ENCODE assay signal across 2 cellular contexts in the genomic region with DNA sequence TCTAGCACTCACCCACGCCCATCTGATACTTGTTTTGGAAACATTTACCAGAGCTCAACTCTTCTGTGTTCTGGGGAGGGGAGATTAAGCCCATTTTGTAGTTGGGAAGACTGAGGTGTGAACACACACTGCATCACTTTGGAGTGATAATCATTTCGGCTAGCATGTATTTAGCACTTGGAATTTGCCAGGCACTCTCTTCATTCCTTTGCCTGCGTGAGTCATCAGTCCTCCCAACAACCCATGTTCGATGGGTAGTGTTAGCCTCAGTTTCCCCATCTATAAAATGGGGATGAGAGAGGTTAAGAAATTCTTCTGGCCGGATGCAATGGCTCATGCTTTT.
TF ChIP-seq lines count a peak whose summit lies in the region.

No MANE protein-coding gene starts in this region.

TF ChIP-seq in SK-N-SH, 30 proteins besides CTCF, POLR2A, EP300 and RAD21 (continued from another document):
- TF ChIP-seq TCF12 (IDR thresholded peaks at IDR 0.05) = no peak
- no peak for TF ChIP-seq SMC3 (IDR thresholded peaks at IDR 0.05; ENCODE audit: low read depth, low read length)
- TF ChIP-seq, protein P1, sequence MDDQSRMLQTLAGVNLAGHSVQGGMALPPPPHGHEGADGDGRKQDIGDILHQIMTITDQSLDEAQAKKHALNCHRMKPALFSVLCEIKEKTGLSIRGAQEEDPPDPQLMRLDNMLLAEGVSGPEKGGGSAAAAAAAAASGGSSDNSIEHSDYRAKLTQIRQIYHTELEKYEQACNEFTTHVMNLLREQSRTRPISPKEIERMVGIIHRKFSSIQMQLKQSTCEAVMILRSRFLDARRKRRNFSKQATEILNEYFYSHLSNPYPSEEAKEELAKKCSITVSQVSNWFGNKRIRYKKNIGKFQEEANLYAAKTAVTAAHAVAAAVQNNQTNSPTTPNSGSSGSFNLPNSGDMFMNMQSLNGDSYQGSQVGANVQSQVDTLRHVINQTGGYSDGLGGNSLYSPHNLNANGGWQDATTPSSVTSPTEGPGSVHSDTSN (IDR thresholded peaks at IDR 0.05) = no peak
- no peak for TF ChIP-seq MEF2A (IDR thresholded peaks at IDR 0.05; ENCODE audit: borderline replicate concordance, low read depth)
- no peak for TF ChIP-seq NFIC (IDR thresholded peaks at IDR 0.05; ENCODE audit: borderline replicate concordance)
- TF ChIP-seq, protein P2, sequence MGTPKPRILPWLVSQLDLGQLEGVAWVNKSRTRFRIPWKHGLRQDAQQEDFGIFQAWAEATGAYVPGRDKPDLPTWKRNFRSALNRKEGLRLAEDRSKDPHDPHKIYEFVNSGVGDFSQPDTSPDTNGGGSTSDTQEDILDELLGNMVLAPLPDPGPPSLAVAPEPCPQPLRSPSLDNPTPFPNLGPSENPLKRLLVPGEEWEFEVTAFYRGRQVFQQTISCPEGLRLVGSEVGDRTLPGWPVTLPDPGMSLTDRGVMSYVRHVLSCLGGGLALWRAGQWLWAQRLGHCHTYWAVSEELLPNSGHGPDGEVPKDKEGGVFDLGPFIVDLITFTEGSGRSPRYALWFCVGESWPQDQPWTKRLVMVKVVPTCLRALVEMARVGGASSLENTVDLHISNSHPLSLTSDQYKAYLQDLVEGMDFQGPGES (IDR thresholded peaks at IDR 0.05; ENCODE audit: low read depth, low read length) = no peak

TF ChIP-seq in SK-N-SH treated with all-trans-retinoic acid at 6 μM for 48 hours, 23 proteins besides CTCF, POLR2A, EP300 and RAD21 (continued from another document):
- TF ChIP-seq, protein P3, sequence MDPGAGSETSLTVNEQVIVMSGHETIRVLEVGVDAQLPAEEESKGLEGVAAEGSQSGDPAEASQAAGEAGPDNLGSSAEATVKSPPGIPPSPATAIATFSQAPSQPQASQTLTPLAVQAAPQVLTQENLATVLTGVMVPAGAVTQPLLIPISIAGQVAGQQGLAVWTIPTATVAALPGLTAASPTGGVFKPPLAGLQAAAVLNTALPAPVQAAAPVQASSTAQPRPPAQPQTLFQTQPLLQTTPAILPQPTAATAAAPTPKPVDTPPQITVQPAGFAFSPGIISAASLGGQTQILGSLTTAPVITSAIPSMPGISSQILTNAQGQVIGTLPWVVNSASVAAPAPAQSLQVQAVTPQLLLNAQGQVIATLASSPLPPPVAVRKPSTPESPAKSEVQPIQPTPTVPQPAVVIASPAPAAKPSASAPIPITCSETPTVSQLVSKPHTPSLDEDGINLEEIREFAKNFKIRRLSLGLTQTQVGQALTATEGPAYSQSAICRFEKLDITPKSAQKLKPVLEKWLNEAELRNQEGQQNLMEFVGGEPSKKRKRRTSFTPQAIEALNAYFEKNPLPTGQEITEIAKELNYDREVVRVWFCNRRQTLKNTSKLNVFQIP (CRISPR knock-in tag; IDR thresholded peaks at IDR 0.05; ENCODE audit: borderline replicate concordance, low read depth) = no peak
- TF ChIP-seq ARNTL (CRISPR knock-in tag; IDR thresholded peaks at IDR 0.05; ENCODE audit: borderline replicate concordance, low read depth) = no peak
- TF ChIP-seq, protein P4, sequence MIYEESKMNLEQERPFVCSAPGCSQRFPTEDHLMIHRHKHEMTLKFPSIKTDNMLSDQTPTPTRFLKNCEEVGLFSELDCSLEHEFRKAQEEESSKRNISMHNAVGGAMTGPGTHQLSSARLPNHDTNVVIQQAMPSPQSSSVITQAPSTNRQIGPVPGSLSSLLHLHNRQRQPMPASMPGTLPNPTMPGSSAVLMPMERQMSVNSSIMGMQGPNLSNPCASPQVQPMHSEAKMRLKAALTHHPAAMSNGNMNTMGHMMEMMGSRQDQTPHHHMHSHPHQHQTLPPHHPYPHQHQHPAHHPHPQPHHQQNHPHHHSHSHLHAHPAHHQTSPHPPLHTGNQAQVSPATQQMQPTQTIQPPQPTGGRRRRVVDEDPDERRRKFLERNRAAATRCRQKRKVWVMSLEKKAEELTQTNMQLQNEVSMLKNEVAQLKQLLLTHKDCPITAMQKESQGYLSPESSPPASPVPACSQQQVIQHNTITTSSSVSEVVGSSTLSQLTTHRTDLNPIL (CRISPR knock-in tag; IDR thresholded peaks at IDR 0.05; ENCODE audit: low read depth) = no peak
- no peak for TF ChIP-seq PPARA (CRISPR knock-in tag; IDR thresholded peaks at IDR 0.05; ENCODE audit: borderline replicate concordance)
- TF ChIP-seq, protein P5, sequence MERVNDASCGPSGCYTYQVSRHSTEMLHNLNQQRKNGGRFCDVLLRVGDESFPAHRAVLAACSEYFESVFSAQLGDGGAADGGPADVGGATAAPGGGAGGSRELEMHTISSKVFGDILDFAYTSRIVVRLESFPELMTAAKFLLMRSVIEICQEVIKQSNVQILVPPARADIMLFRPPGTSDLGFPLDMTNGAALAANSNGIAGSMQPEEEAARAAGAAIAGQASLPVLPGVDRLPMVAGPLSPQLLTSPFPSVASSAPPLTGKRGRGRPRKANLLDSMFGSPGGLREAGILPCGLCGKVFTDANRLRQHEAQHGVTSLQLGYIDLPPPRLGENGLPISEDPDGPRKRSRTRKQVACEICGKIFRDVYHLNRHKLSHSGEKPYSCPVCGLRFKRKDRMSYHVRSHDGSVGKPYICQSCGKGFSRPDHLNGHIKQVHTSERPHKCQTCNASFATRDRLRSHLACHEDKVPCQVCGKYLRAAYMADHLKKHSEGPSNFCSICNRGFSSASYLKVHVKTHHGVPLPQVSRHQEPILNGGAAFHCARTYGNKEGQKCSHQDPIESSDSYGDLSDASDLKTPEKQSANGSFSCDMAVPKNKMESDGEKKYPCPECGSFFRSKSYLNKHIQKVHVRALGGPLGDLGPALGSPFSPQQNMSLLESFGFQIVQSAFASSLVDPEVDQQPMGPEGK (CRISPR knock-in tag; IDR thresholded peaks at IDR 0.05; ENCODE audit: borderline replicate concordance) = no peak
- TF ChIP-seq, protein P6, sequence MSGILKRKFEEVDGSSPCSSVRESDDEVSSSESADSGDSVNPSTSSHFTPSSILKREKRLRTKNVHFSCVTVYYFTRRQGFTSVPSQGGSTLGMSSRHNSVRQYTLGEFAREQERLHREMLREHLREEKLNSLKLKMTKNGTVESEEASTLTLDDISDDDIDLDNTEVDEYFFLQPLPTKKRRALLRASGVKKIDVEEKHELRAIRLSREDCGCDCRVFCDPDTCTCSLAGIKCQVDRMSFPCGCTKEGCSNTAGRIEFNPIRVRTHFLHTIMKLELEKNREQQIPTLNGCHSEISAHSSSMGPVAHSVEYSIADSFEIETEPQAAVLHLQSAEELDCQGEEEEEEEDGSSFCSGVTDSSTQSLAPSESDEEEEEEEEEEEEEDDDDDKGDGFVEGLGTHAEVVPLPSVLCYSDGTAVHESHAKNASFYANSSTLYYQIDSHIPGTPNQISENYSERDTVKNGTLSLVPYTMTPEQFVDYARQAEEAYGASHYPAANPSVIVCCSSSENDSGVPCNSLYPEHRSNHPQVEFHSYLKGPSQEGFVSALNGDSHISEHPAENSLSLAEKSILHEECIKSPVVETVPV (CRISPR knock-in tag; IDR thresholded peaks at IDR 0.05) = no peak
- no peak for TF ChIP-seq ZFP3 (CRISPR knock-in tag; IDR thresholded peaks at IDR 0.05)
- TF ChIP-seq ZNF8 (CRISPR knock-in tag; IDR thresholded peaks at IDR 0.05) = no peak
- no peak for TF ChIP-seq GLIS3 (CRISPR knock-in tag; IDR thresholded peaks at IDR 0.05)
- TF ChIP-seq ESRRG (CRISPR knock-in tag; IDR thresholded peaks at IDR 0.05) = no peak
- no peak for TF ChIP-seq ZFP30 (CRISPR knock-in tag; IDR thresholded peaks at IDR 0.05)
- TF ChIP-seq OSR1 (CRISPR knock-in tag; IDR thresholded peaks at IDR 0.05) = no peak
- no peak for TF ChIP-seq RARB (CRISPR knock-in tag; IDR thresholded peaks at IDR 0.05)
